ENCODE assay signal across 1 cellular context in the genomic region with DNA sequence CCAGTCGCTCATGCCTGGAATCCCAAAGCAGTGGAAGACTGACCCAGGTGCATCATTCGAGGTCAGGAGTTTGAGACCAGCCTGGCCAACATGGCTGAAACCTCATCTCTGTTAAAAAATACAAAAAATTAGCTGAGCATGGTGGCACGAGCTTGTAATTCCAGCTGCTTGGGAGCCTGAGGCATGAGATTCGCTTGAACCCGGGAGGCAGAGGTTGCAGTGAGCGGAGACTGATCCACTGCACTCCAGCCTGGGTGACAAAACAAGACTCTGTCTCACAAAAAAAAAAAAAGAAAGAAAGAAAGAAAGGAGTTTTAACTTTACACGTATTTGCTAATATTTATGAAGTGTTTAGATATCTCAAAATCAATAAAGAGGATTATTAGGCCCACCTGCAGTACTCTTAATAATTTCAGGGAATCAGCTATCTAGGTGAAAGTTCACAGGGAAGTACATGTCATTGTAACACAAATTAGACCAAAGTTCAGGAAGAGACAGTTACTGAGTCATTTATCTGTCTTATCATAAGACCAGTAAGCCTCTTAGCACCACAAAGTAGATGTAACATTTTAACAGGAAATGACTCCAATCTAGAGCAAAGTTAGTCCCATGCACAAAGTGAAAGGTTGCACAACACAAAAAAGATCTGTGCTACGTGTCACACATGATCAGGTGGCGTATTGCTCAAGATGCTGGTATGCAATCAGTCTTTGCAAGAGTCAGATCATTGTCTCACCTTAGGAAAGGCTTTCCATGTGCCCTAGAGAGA.
TF ChIP-seq lines count a peak whose summit lies in the region.

No MANE protein-coding gene starts in this region.

TF ChIP-seq in HepG2, 621 proteins besides CTCF, POLR2A, EP300 and RAD21 (continued from another document and continues in another):
- TF ChIP-seq, protein P1, sequence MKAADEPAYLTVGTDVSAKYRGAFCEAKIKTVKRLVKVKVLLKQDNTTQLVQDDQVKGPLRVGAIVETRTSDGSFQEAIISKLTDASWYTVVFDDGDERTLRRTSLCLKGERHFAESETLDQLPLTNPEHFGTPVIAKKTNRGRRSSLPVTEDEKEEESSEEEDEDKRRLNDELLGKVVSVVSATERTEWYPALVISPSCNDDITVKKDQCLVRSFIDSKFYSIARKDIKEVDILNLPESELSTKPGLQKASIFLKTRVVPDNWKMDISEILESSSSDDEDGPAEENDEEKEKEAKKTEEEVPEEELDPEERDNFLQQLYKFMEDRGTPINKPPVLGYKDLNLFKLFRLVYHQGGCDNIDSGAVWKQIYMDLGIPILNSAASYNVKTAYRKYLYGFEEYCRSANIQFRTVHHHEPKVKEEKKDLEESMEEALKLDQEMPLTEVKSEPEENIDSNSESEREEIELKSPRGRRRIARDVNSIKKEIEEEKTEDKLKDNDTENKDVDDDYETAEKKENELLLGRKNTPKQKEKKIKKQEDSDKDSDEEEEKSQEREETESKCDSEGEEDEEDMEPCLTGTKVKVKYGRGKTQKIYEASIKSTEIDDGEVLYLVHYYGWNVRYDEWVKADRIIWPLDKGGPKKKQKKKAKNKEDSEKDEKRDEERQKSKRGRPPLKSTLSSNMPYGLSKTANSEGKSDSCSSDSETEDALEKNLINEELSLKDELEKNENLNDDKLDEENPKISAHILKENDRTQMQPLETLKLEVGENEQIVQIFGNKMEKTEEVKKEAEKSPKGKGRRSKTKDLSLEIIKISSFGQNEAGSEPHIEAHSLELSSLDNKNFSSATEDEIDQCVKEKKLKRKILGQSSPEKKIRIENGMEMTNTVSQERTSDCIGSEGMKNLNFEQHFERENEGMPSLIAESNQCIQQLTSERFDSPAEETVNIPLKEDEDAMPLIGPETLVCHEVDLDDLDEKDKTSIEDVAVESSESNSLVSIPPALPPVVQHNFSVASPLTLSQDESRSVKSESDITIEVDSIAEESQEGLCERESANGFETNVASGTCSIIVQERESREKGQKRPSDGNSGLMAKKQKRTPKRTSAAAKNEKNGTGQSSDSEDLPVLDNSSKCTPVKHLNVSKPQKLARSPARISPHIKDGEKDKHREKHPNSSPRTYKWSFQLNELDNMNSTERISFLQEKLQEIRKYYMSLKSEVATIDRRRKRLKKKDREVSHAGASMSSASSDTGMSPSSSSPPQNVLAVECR (CRISPR knock-in tag; IDR thresholded peaks at IDR 0.05; ENCODE audit: borderline replicate concordance), result peak; percentile 76; the same call in 1 of the 2 replicates
- TF ChIP-seq, protein P2, sequence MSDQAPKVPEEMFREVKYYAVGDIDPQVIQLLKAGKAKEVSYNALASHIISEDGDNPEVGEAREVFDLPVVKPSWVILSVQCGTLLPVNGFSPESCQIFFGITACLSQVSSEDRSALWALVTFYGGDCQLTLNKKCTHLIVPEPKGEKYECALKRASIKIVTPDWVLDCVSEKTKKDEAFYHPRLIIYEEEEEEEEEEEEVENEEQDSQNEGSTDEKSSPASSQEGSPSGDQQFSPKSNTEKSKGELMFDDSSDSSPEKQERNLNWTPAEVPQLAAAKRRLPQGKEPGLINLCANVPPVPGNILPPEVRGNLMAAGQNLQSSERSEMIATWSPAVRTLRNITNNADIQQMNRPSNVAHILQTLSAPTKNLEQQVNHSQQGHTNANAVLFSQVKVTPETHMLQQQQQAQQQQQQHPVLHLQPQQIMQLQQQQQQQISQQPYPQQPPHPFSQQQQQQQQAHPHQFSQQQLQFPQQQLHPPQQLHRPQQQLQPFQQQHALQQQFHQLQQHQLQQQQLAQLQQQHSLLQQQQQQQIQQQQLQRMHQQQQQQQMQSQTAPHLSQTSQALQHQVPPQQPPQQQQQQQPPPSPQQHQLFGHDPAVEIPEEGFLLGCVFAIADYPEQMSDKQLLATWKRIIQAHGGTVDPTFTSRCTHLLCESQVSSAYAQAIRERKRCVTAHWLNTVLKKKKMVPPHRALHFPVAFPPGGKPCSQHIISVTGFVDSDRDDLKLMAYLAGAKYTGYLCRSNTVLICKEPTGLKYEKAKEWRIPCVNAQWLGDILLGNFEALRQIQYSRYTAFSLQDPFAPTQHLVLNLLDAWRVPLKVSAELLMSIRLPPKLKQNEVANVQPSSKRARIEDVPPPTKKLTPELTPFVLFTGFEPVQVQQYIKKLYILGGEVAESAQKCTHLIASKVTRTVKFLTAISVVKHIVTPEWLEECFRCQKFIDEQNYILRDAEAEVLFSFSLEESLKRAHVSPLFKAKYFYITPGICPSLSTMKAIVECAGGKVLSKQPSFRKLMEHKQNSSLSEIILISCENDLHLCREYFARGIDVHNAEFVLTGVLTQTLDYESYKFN (CRISPR knock-in tag; conservative IDR thresholded peaks at IDR 0.05), result peak; percentile 98
- TF ChIP-seq GATAD1 (CRISPR knock-in tag; IDR thresholded peaks at IDR 0.05) (peak; percentile 85), ZNF660 (CRISPR knock-in tag; IDR thresholded peaks at IDR 0.05; ENCODE audit: borderline replicate concordance, low read depth) (no peak), NR2F2 (IDR thresholded peaks at IDR 0.05; ENCODE audit: borderline replicate concordance, low read depth) (peak; percentile 84; the same call in 1 of the 2 replicates), ZSCAN25 (CRISPR knock-in tag; IDR thresholded peaks at IDR 0.05) (peak; percentile 34; the same call in 1 of the 2 replicates), GLI4 (CRISPR knock-in tag; IDR thresholded peaks at IDR 0.05; ENCODE audit: borderline replicate concordance) (no peak), KDM2A (CRISPR knock-in tag; IDR thresholded peaks at IDR 0.05; ENCODE audit: borderline replicate concordance, low read depth) (peak; percentile 31; the same call in 1 of the 2 replicates), ZNF180 (CRISPR knock-in tag; IDR thresholded peaks at IDR 0.05; ENCODE audit: borderline replicate concordance, low read depth) (no peak), SP1 (IDR thresholded peaks at IDR 0.05) (no peak), SP1 (CRISPR knock-in tag; IDR thresholded peaks at IDR 0.05) (peak; percentile 58), FOSL2 (CRISPR knock-in tag; IDR thresholded peaks at IDR 0.05) (peak; percentile 99), CCAR2 (optimal IDR thresholded peaks at IDR 0.05; ENCODE audit: low read depth, low read length) (peak; percentile 61), ELF3 (CRISPR knock-in tag; IDR thresholded peaks at IDR 0.05) (peak; percentile 100), ZBTB7B (CRISPR knock-in tag; IDR thresholded peaks at IDR 0.05) (peak; percentile 77; the same call in 1 of the 2 replicates), SRSF1 (optimal IDR thresholded peaks at IDR 0.05; ENCODE audit: low read depth, low read length) (no peak), NKX3-1 (CRISPR knock-in tag; IDR thresholded peaks at IDR 0.05) (peak; percentile 56; the same call in 1 of the 2 replicates), XBP1 (CRISPR knock-in tag; IDR thresholded peaks at IDR 0.05) (peak; percentile 97; the same call in 1 of the 2 replicates), RXRB (CRISPR knock-in tag; IDR thresholded peaks at IDR 0.05; ENCODE audit: borderline replicate concordance) (peak; percentile 100), NR2C2 (CRISPR knock-in tag; IDR thresholded peaks at IDR 0.05; ENCODE audit: borderline replicate concordance) (peak; percentile 91), SOX5 (CRISPR knock-in tag; IDR thresholded peaks at IDR 0.05; ENCODE audit: borderline replicate concordance) (peak; percentile 99), STAT5B (CRISPR knock-in tag; IDR thresholded peaks at IDR 0.05) (0 out of 2 replicates have a peak, but pooled peaks have one; percentile 40), PAX8 (CRISPR knock-in tag; IDR thresholded peaks at IDR 0.05; ENCODE audit: borderline replicate concordance) (no peak), ZNF772 (CRISPR knock-in tag; IDR thresholded peaks at IDR 0.05) (peak; percentile 85), ZFX (CRISPR knock-in tag; IDR thresholded peaks at IDR 0.05; ENCODE audit: low read depth) (peak; percentile 54; the same call in 1 of the 2 replicates), SMYD3 (CRISPR knock-in tag; IDR thresholded peaks at IDR 0.05) (peak; percentile 86; the same call in 1 of the 2 replicates), NRL (CRISPR knock-in tag; IDR thresholded peaks at IDR 0.05; ENCODE audit: borderline replicate concordance) (no peak)
- TF ChIP-seq, protein P3, sequence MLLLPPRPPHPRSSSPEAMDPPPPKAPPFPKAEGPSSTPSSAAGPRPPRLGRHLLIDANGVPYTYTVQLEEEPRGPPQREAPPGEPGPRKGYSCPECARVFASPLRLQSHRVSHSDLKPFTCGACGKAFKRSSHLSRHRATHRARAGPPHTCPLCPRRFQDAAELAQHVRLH (CRISPR knock-in tag; IDR thresholded peaks at IDR 0.05; ENCODE audit: borderline replicate concordance, low read depth), result peak; percentile 85; the same call in 1 of the 2 replicates
- TF ChIP-seq, protein P4, sequence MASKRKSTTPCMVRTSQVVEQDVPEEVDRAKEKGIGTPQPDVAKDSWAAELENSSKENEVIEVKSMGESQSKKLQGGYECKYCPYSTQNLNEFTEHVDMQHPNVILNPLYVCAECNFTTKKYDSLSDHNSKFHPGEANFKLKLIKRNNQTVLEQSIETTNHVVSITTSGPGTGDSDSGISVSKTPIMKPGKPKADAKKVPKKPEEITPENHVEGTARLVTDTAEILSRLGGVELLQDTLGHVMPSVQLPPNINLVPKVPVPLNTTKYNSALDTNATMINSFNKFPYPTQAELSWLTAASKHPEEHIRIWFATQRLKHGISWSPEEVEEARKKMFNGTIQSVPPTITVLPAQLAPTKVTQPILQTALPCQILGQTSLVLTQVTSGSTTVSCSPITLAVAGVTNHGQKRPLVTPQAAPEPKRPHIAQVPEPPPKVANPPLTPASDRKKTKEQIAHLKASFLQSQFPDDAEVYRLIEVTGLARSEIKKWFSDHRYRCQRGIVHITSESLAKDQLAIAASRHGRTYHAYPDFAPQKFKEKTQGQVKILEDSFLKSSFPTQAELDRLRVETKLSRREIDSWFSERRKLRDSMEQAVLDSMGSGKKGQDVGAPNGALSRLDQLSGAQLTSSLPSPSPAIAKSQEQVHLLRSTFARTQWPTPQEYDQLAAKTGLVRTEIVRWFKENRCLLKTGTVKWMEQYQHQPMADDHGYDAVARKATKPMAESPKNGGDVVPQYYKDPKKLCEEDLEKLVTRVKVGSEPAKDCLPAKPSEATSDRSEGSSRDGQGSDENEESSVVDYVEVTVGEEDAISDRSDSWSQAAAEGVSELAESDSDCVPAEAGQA (IDR thresholded peaks at IDR 0.05; ENCODE audit: low read depth), result peak; percentile 75
- TF ChIP-seq, protein P4 (CRISPR knock-in tag; IDR thresholded peaks at IDR 0.05; ENCODE audit: borderline replicate concordance), result peak; percentile 50; the same call in 1 of the 2 replicates
- TF ChIP-seq, protein P5, sequence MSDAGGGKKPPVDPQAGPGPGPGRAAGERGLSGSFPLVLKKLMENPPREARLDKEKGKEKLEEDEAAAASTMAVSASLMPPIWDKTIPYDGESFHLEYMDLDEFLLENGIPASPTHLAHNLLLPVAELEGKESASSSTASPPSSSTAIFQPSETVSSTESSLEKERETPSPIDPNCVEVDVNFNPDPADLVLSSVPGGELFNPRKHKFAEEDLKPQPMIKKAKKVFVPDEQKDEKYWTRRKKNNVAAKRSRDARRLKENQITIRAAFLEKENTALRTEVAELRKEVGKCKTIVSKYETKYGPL (CRISPR knock-in tag; IDR thresholded peaks at IDR 0.05), result peak; percentile 77; the same call in 1 of the 2 replicates
- TF ChIP-seq, protein P6, sequence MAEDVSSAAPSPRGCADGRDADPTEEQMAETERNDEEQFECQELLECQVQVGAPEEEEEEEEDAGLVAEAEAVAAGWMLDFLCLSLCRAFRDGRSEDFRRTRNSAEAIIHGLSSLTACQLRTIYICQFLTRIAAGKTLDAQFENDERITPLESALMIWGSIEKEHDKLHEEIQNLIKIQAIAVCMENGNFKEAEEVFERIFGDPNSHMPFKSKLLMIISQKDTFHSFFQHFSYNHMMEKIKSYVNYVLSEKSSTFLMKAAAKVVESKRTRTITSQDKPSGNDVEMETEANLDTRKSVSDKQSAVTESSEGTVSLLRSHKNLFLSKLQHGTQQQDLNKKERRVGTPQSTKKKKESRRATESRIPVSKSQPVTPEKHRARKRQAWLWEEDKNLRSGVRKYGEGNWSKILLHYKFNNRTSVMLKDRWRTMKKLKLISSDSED (CRISPR knock-in tag; IDR thresholded peaks at IDR 0.05), result no peak
- TF ChIP-seq, protein P7, sequence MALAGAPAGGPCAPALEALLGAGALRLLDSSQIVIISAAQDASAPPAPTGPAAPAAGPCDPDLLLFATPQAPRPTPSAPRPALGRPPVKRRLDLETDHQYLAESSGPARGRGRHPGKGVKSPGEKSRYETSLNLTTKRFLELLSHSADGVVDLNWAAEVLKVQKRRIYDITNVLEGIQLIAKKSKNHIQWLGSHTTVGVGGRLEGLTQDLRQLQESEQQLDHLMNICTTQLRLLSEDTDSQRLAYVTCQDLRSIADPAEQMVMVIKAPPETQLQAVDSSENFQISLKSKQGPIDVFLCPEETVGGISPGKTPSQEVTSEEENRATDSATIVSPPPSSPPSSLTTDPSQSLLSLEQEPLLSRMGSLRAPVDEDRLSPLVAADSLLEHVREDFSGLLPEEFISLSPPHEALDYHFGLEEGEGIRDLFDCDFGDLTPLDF (CRISPR knock-in tag; IDR thresholded peaks at IDR 0.05), result no peak
- TF ChIP-seq, protein P8, sequence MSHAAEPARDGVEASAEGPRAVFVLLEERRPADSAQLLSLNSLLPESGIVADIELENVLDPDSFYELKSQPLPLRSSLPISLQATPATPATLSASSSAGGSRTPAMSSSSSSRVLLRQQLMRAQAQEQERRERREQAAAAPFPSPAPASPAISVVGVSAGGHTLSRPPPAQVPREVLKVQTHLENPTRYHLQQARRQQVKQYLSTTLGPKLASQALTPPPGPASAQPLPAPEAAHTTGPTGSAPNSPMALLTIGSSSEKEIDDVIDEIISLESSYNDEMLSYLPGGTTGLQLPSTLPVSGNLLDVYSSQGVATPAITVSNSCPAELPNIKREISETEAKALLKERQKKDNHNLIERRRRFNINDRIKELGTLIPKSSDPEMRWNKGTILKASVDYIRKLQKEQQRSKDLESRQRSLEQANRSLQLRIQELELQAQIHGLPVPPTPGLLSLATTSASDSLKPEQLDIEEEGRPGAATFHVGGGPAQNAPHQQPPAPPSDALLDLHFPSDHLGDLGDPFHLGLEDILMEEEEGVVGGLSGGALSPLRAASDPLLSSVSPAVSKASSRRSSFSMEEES (CRISPR knock-in tag; IDR thresholded peaks at IDR 0.05), result peak; percentile 100
